1 cellular context compared by ENCODE assay signal in the genomic region with DNA sequence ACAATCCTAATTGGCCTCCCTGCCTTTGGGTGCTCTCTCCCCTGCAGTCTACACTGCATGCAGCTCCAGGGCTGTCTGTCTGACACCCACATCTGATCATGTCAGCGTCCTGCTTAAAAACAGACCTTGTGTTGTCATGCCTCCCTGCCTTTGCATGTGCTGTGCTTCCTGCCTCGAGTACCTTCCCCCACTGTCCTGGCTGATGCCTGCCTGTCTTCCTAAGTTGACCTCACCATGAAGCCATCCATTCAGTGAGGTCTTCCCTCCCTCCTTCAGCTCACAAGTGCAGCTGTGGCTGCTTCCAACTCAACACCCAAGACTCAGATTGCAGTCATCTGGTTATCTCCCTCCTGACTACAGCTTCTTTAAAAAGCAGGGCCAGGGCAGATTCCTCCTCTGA.
TF ChIP-seq lines count a peak whose summit lies in the region.

No MANE protein-coding gene starts in this region.

TF ChIP-seq in H1, 55 proteins besides CTCF, POLR2A, EP300 and RAD21 (continued from another document):
- TF ChIP-seq ASH2L (IDR thresholded peaks at IDR 0.05; ENCODE audit: low read length): no peak
- TF ChIP-seq SP4 (IDR thresholded peaks at IDR 0.05; ENCODE audit: low read length): no peak
- no peak for TF ChIP-seq CBX8 (IDR thresholded peaks at IDR 0.05; ENCODE audit: borderline replicate concordance, low read depth, low read length)
- no peak for TF ChIP-seq BACH1 (IDR thresholded peaks at IDR 0.05; ENCODE audit: low read length)
- no peak for TF ChIP-seq JUN (IDR thresholded peaks at IDR 0.05; ENCODE audit: low read depth, low read length)
- TF ChIP-seq, protein P1, sequence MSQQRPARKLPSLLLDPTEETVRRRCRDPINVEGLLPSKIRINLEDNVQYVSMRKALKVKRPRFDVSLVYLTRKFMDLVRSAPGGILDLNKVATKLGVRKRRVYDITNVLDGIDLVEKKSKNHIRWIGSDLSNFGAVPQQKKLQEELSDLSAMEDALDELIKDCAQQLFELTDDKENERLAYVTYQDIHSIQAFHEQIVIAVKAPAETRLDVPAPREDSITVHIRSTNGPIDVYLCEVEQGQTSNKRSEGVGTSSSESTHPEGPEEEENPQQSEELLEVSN (IDR thresholded peaks at IDR 0.05): no peak
- TF ChIP-seq FOSL1 (IDR thresholded peaks at IDR 0.05; ENCODE audit: insufficient read depth, low read depth, low read length): no peak
- no peak for TF ChIP-seq NANOG (IDR thresholded peaks at IDR 0.05; ENCODE audit: insufficient read depth, low read depth, low read length, poor library complexity, severe bottlenecking)
